ENCODE assay signal across 1 cellular context in the genomic region with DNA sequence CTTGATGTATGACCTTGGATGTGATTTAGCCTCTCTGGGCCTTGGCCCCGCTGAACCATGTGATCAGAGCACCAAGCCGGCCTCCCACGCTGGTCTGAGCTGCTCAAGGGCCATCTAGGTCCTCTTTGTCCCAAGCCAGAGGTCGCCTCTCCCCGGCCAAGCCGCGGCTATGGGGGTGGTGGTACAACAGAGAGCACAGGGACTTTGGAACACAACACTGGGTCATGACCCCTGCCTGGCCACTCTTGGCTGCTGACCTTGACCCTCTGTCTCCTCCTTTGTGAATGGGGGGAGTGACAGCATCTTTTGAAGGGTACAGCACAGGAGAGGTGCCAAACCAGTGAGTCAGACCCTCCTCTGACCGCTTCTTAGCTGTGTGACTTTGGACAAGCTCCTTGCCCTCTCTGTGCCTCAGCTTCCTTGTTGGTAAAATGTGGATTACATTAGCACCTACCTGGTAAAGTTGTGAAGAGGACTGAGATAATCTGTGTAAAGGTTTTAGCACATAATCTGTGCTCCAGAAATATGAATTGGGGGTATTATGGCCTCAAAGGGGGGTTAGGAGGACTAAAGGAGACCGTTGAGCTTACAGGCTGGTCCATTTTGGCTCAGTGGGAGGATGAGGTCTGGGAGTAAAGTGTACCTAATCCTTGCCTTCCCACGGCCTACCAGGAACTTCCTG.
TF ChIP-seq lines count a peak whose summit lies in the region.

No MANE protein-coding gene starts in this region.

TF ChIP-seq in H1, 55 proteins besides CTCF, POLR2A, EP300 and RAD21:
- no peak for TF ChIP-seq SUZ12 (IDR thresholded peaks at IDR 0.05; ENCODE audit: low read length)
- TF ChIP-seq KDM1A (IDR thresholded peaks at IDR 0.05; ENCODE audit: borderline replicate concordance, low read length): 0 out of 2 replicates have a peak, but pooled peaks have one; percentile 58
